Comparison of ENCODE assay signal across 17 cellular contexts in genomic region chr13:31090921-31091624, GRCh38.
A peak's percentile ranks its signal among the peaks of the same experiment; 100 is the strongest.
DNase-seq lines count a peak whose midpoint lies in the region; ATAC-seq, FAIRE-seq and TF ChIP-seq lines count a peak whose summit lies in the region.
"Had no signal": no experiment of that assay in that cellular context is flagged by ENCODE, and none has a peak within 500 bp of the region (broad histone marks: within the 10 kb centered on the region; RNA-seq: fewer than 3 reads in every experiment).

No MANE protein-coding gene starts in this region.

- H3K27ac Mint-ChIP-seq in astrocyte (ENCODE audit: unreplicated experiment), result no peak overlapping the region
- peak overlapping the region; percentile 51 for H3K27ac Mint-ChIP-seq in type B pancreatic cell
- H3K27ac Mint-ChIP-seq: immature natural killer cell, natural killer cell had no signal

- no peaks in the 10 kb centered on the region for H4K20me1 ChIP-seq in astrocyte (ENCODE audit: insufficient read depth, low read length)
- no peaks in the 10 kb centered on the region for H4K20me1 ChIP-seq in keratinocyte (ENCODE audit: control insufficient read depth, extremely low read depth, insufficient read depth, low read length)

- H3K79me2 ChIP-seq in astrocyte (ENCODE audit: insufficient read depth, low read length) (no peaks in the 10 kb centered on the region), keratinocyte (ENCODE audit: control insufficient read depth, insufficient read depth, low read length) (no peaks in the 10 kb centered on the region)

- H3K4me1 Mint-ChIP-seq in astrocyte (ENCODE audit: low read depth, unreplicated experiment), result no peaks in the 10 kb centered on the region
- peaks cover 33% of the 10 kb centered on the region for H3K4me1 Mint-ChIP-seq in type B pancreatic cell (ENCODE audit: unreplicated experiment)

- no peaks in the 10 kb centered on the region for H3K9me1 ChIP-seq in keratinocyte (ENCODE audit: control insufficient read depth, extremely low read depth, insufficient read depth, low read length)

- H3K36me3 ChIP-seq in astrocyte (ENCODE audit: insufficient read depth, low read length) (no peaks in the 10 kb centered on the region), keratinocyte (ENCODE audit: control insufficient read depth in 2 of 2, extremely low read depth in 1 of 2, insufficient read depth in 2 of 2, low read length in 2 of 2) (no peaks in the 10 kb centered on the region)
- H3K36me3 ChIP-seq: brain microvascular endothelial cell, MG63 had no signal

- H3K4me1 ChIP-seq in right cardiac atrium (ENCODE audit: control insufficient read depth, insufficient read depth, low read length) (no peaks in the 10 kb centered on the region), astrocyte (ENCODE audit: insufficient read depth, low read length) (no peaks in the 10 kb centered on the region), keratinocyte (ENCODE audit: control insufficient read depth, extremely low read depth, insufficient read depth, low read length) (peaks cover 39% of the 10 kb centered on the region)

- H3K4me2 ChIP-seq in astrocyte (ENCODE audit: low read length), result peak overlapping the region; percentile 25
- peak overlapping the region; percentile 48 for H3K4me2 ChIP-seq in keratinocyte (ENCODE audit: control insufficient read depth, extremely low read depth, insufficient read depth, low read depth, low read length)
- H3K4me2 ChIP-seq: SK-N-SH had no signal

- H3K9me3 Mint-ChIP-seq in astrocyte (ENCODE audit: unreplicated experiment), result peaks cover 3% of the 10 kb centered on the region
- H3K9me3 Mint-ChIP-seq in type B pancreatic cell, result peaks cover 4% of the 10 kb centered on the region
- H3K9me3 Mint-ChIP-seq: immature natural killer cell, natural killer cell had no signal

- intact Hi-C loops in right cardiac atrium (cut with DNase I) (no loop called here), Right ventricle myocardium inferior (cut with DNase I) (no loop called here)

- TF ChIP-seq CTCF in astrocyte (IDR thresholded peaks at IDR 0.05; ENCODE audit: insufficient read depth, low read depth, low read length) (no peak), keratinocyte (optimal IDR thresholded peaks at IDR 0.05 in 1 of 3, IDR thresholded peaks at IDR 0.05 in 1 of 3, conservative IDR thresholded peaks at IDR 0.05 in 1 of 3; ENCODE audit: extremely low read depth in 1 of 3, insufficient read depth in 2 of 3, low read length in 3 of 3) (no peak), type B pancreatic cell (conservative IDR thresholded peaks at IDR 0.05) (no peak)

- H3K27me3 Mint-ChIP-seq in astrocyte (ENCODE audit: low read depth, unreplicated experiment) (peaks cover 14% of the 10 kb centered on the region), type B pancreatic cell (peaks cover 43% of the 10 kb centered on the region)

- no peak overlapping the region for H3K27ac ChIP-seq in right cardiac atrium (ENCODE audit: low read length)
- H3K27ac ChIP-seq in astrocyte (ENCODE audit: low read depth, low read length), result no peak overlapping the region
- no peak overlapping the region for H3K27ac ChIP-seq in keratinocyte (ENCODE audit: control insufficient read depth, insufficient read depth, low read length)
- H3K27ac ChIP-seq: brain microvascular endothelial cell had no signal

- ATAC-seq in right cardiac atrium (peak; percentile 38 to 64), Right ventricle myocardium inferior (no peak), HG03469 (IDR thresholded peaks at IDR 0.05; ENCODE audit: unreplicated experiment) (no peak), GM18511 (IDR thresholded peaks at IDR 0.05; ENCODE audit: unreplicated experiment) (no peak)
- ATAC-seq: esophagus mucosa, natural killer cell had no signal

- no peak for FAIRE-seq in astrocyte (lab: Jason Lieb, UNC)
- peak; percentile 72 for FAIRE-seq in keratinocyte (lab: Jason Lieb, UNC)

- no peak overlapping the region for H3K4me3 Mint-ChIP-seq in astrocyte (ENCODE audit: unreplicated experiment)
- peak overlapping the region; percentile 31 for H3K4me3 Mint-ChIP-seq in type B pancreatic cell
- H3K4me3 Mint-ChIP-seq: immature natural killer cell, natural killer cell had no signal

- H3K9me3 ChIP-seq in right cardiac atrium (ENCODE audit: control insufficient read depth, low read length) (no peaks in the 10 kb centered on the region), astrocyte (ENCODE audit: insufficient read depth, low read depth, low read length) (no peaks in the 10 kb centered on the region), keratinocyte (ENCODE audit: control insufficient read depth, low read depth, low read length) (no peaks in the 10 kb centered on the region)
- H3K9me3 ChIP-seq: MG63, SK-N-SH had no signal

- H3K36me3 Mint-ChIP-seq in astrocyte (ENCODE audit: low read depth, unreplicated experiment) (no peaks in the 10 kb centered on the region), type B pancreatic cell (no peaks in the 10 kb centered on the region)
- H3K36me3 Mint-ChIP-seq: immature natural killer cell, natural killer cell had no signal

- 30% methylated on average over 16 of the region's 16 CpGs for WGBS in right cardiac atrium

- H3K4me3 ChIP-seq in right cardiac atrium (ENCODE audit: low read length), result no peak overlapping the region
- no peak overlapping the region for H3K4me3 ChIP-seq in astrocyte (ENCODE audit: insufficient read depth, low read depth, low read length)
- no peak overlapping the region for H3K4me3 ChIP-seq in keratinocyte (ENCODE audit: control insufficient read depth in 2 of 3, extremely low read depth in 1 of 3, insufficient read depth in 2 of 3, low read depth in 1 of 3, low read length in 3 of 3)
- H3K4me3 ChIP-seq: MG63 had no signal

- peak overlapping the region; percentile 24 for H2AFZ ChIP-seq in astrocyte (ENCODE audit: low read depth, low read length)
- H2AFZ ChIP-seq in keratinocyte (ENCODE audit: control insufficient read depth, low read length), result peak overlapping the region; percentile 69

- DNase-seq in right cardiac atrium (peak in 1 of 3 donors; percentile 60), Right ventricle myocardium inferior (ENCODE audit: missing footprints) (no peak), astrocyte (ENCODE audit: low read depth) (no peak), keratinocyte (ENCODE audit: low read depth, low spot score) (no peak), type B pancreatic cell (ENCODE audit: extremely low spot score, unreplicated experiment) (no peak), midbrain (lab: John Stamatoyannopoulos, UW) (no peak)
- DNase-seq: activated CD4-positive, alpha-beta T cell treated with anti-CD3 and anti-CD28 coated beads for 48 hours; brain microvascular endothelial cell; immature natural killer cell; MG63; natural killer cell; NCI-H526; SK-N-SH; stimulated activated CD8-positive, alpha-beta memory T cell treated with anti-CD3 and anti-CD28 coated beads, Interleukin-4, amount 100 ng/mL, for 48 hours had no signal

- dilution Hi-C loops in keratinocyte (cut with MboI; ENCODE audit: extremely low pct_ligation_motif_present, low sequenced_read_pairs), result no loop called here

- no peak overlapping the region for H3K9ac ChIP-seq in astrocyte (ENCODE audit: low read length)
- H3K9ac ChIP-seq in keratinocyte (ENCODE audit: control insufficient read depth, extremely low read depth, insufficient read depth, low read length), result no peak overlapping the region
- H3K9ac ChIP-seq: SK-N-SH had no signal

- H3K27me3 ChIP-seq in right cardiac atrium (ENCODE audit: control insufficient read depth, insufficient read depth), result peaks cover 2% of the 10 kb centered on the region
- peaks cover 11% of the 10 kb centered on the region for H3K27me3 ChIP-seq in astrocyte (ENCODE audit: insufficient read depth, low read length)
- H3K27me3 ChIP-seq in keratinocyte (ENCODE audit: control insufficient read depth, extremely low read depth, insufficient read depth, low read length), result no peaks in the 10 kb centered on the region
- H3K27me3 ChIP-seq: MG63 had no signal

Comparison
In these comparisons a context has a peak if more than half of its experiments do, and no peak if none do; other contexts are left out.
1. ATAC-seq: peak in right cardiac atrium (2 of 2); none in Right ventricle myocardium inferior (single experiment), HG03469 (single experiment) and GM18511 (single experiment).